In genomic region chr20:1225263-1225728, GRCh38 we compare ENCODE assay signal across 1 cellular context.
TF ChIP-seq lines count a peak whose summit lies in the region.

No MANE protein-coding gene starts in this region.

TF ChIP-seq in HepG2, 621 proteins besides CTCF, POLR2A, EP300 and RAD21 (continues in another document):
- peak; percentile 82 for TF ChIP-seq HNRNPK (IDR thresholded peaks at IDR 0.05; ENCODE audit: low read depth, low read length, poor library complexity, severe bottlenecking)
- TF ChIP-seq BCL3 (CRISPR knock-in tag; IDR thresholded peaks at IDR 0.05), result no peak
- TF ChIP-seq ZNF264 (CRISPR knock-in tag; IDR thresholded peaks at IDR 0.05), result no peak
- 0 out of 2 replicates have a peak, but pooled peaks have one; percentile 48 for TF ChIP-seq ZNF512 (CRISPR knock-in tag; IDR thresholded peaks at IDR 0.05)
- TF ChIP-seq AKAP8 (CRISPR knock-in tag; IDR thresholded peaks at IDR 0.05), result 0 out of 2 replicates have a peak, but pooled peaks have one; percentile 38
- no peak for TF ChIP-seq ZNF326 (CRISPR knock-in tag; IDR thresholded peaks at IDR 0.05; ENCODE audit: borderline replicate concordance)
- no peak for TF ChIP-seq DRAP1 (CRISPR knock-in tag; IDR thresholded peaks at IDR 0.05)
- no peak for TF ChIP-seq ZNF562 (CRISPR knock-in tag; IDR thresholded peaks at IDR 0.05; ENCODE audit: borderline replicate concordance)
- no peak for TF ChIP-seq ZNF570 (CRISPR knock-in tag; IDR thresholded peaks at IDR 0.05; ENCODE audit: borderline replicate concordance)
- TF ChIP-seq ZNF672 (CRISPR knock-in tag; IDR thresholded peaks at IDR 0.05), result peak; percentile 73; the same call in 1 of the 2 replicates
- no peak for TF ChIP-seq ZNF292 (CRISPR knock-in tag; IDR thresholded peaks at IDR 0.05; ENCODE audit: borderline replicate concordance, low read depth)
- no peak for TF ChIP-seq ZNF710 (CRISPR knock-in tag; IDR thresholded peaks at IDR 0.05; ENCODE audit: borderline replicate concordance)
- TF ChIP-seq KAT2B (IDR thresholded peaks at IDR 0.05; ENCODE audit: borderline replicate concordance, low read depth, low read length), result no peak
- TF ChIP-seq ZBTB4 (CRISPR knock-in tag; IDR thresholded peaks at IDR 0.05; ENCODE audit: borderline replicate concordance), result no peak
- TF ChIP-seq UBTF (CRISPR knock-in tag; IDR thresholded peaks at IDR 0.05), result 0 out of 2 replicates have a peak, but pooled peaks have one; percentile 9
- TF ChIP-seq HOXA3 (CRISPR knock-in tag; IDR thresholded peaks at IDR 0.05), result 0 out of 2 replicates have a peak, but pooled peaks have one; percentile 12
- no peak for TF ChIP-seq ARNTL (CRISPR knock-in tag; IDR thresholded peaks at IDR 0.05)
- peak; percentile 37; the same call in 1 of the 2 replicates for TF ChIP-seq SP5 (CRISPR knock-in tag; IDR thresholded peaks at IDR 0.05; ENCODE audit: borderline replicate concordance, low read depth)
- no peak for TF ChIP-seq ZNF503 (CRISPR knock-in tag; IDR thresholded peaks at IDR 0.05)
- 0 out of 2 replicates have a peak, but pooled peaks have one; percentile 31 for TF ChIP-seq PCBP1 (IDR thresholded peaks at IDR 0.05; ENCODE audit: borderline replicate concordance, low read depth, low read length)
- no peak for TF ChIP-seq JARID2 (CRISPR knock-in tag; IDR thresholded peaks at IDR 0.05; ENCODE audit: insufficient replicate concordance)
- peak; percentile 23; the same call in 1 of the 2 replicates for TF ChIP-seq SALL1 (CRISPR knock-in tag; IDR thresholded peaks at IDR 0.05)
- no peak for TF ChIP-seq ZNF552 (CRISPR knock-in tag; IDR thresholded peaks at IDR 0.05; ENCODE audit: borderline replicate concordance)
- no peak for TF ChIP-seq ZKSCAN8 (CRISPR knock-in tag; IDR thresholded peaks at IDR 0.05; ENCODE audit: borderline replicate concordance)
- TF ChIP-seq TBX3 (IDR thresholded peaks at IDR 0.05; ENCODE audit: borderline replicate concordance), result no peak
- no peak for TF ChIP-seq RELA (CRISPR knock-in tag; IDR thresholded peaks at IDR 0.05)
- TF ChIP-seq BRF2 (CRISPR knock-in tag; IDR thresholded peaks at IDR 0.05), result no peak
- 0 out of 2 replicates have a peak, but pooled peaks have one; percentile 31 for TF ChIP-seq ZBTB38 (CRISPR knock-in tag; IDR thresholded peaks at IDR 0.05)
- TF ChIP-seq ZNF30 (CRISPR knock-in tag; IDR thresholded peaks at IDR 0.05), result no peak
- TF ChIP-seq ZSCAN21 (CRISPR knock-in tag; IDR thresholded peaks at IDR 0.05; ENCODE audit: borderline replicate concordance), result no peak; the same call in 1 of the 2 replicates
- TF ChIP-seq HOMEZ (CRISPR knock-in tag; IDR thresholded peaks at IDR 0.05; ENCODE audit: low read depth), result no peak
- TF ChIP-seq REPIN1 (CRISPR knock-in tag; IDR thresholded peaks at IDR 0.05; ENCODE audit: borderline replicate concordance, low read depth), result 0 out of 2 replicates have a peak, but pooled peaks have one; percentile 33
- no peak for TF ChIP-seq HINFP (CRISPR knock-in tag; IDR thresholded peaks at IDR 0.05; ENCODE audit: low read depth)
- TF ChIP-seq MLLT10 (CRISPR knock-in tag; IDR thresholded peaks at IDR 0.05), result no peak
- no peak for TF ChIP-seq ZZZ3 (CRISPR knock-in tag; IDR thresholded peaks at IDR 0.05; ENCODE audit: borderline replicate concordance)
- no peak for TF ChIP-seq HMG20B (CRISPR knock-in tag; conservative IDR thresholded peaks at IDR 0.05)
- peak; percentile 44; the same call in 1 of the 2 replicates for TF ChIP-seq ZBTB7A (CRISPR knock-in tag; IDR thresholded peaks at IDR 0.05)
- TF ChIP-seq HNRNPLL (IDR thresholded peaks at IDR 0.05; ENCODE audit: low read depth, low read length, poor library complexity, severe bottlenecking), result peak; percentile 57
- 0 out of 2 replicates have a peak, but pooled peaks have one; percentile 43 for TF ChIP-seq ETV6 (CRISPR knock-in tag; conservative IDR thresholded peaks at IDR 0.05)
